18 cellular contexts compared by ENCODE assay signal in the genomic region with DNA sequence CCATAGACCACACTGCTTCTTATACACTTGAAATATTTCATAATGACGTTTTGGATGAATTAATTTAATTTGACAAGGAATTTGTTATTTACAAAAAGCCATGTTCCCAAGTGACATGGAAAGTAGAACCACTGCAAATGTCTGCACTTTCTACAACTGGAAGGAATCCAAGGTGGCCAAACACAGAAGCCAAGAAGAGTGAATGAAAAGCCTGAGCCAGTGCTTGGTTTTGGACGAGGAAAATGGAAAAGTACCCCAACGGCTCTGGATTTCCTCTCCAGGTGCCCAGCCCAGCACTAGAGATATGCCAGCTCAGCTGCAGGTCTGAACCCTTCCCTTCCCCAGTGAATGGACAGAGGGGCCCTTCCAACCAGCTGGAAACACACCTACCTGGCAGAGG.
"Had no signal": no experiment of that assay in that cellular context is flagged by ENCODE, and none has a peak within 500 bp of the region (broad histone marks: within the 10 kb centered on the region; RNA-seq: fewer than 3 reads in every experiment).

No MANE protein-coding gene starts in this region.

- DNase-seq: activated CD4-positive, alpha-beta T cell treated with anti-CD3 and anti-CD28 coated beads, Interleukin-2, amount 50 U/mL, for 4 hours; activated T-cell treated with anti-CD3 and anti-CD28 coated beads, Interleukin-2, amount 50 U/mL, for 1 hour; amniotic stem cell; cerebellar nuclear complex; effector memory CD8-positive, alpha-beta T cell; heart right ventricle; left colon; SK-N-SH; stimulated activated CD4-positive, alpha-beta T cell treated with anti-CD3 and anti-CD28 coated beads, Interleukin-2, amount 100 ng/mL, for 48 hours; stimulated activated naive B cell treated with anti-CD40 and anti-IgM and Interleukin-4, amounts not matched to agents 10 μg/mL and 1 μg/mL and 100 μg/mL, for 72 hours; T-cell; T-helper 9 cell had no signal

- H3K27me3 ChIP-seq: heart right ventricle had no signal

- H3K27ac Mint-ChIP-seq: activated naive CD4-positive, alpha-beta T cell treated with anti-CD3 and anti-CD28 coated beads, Interleukin-2, amount 50 U/mL, for 72 hours; activated T-helper 2 cell treated with anti-CD3 and anti-CD28 coated beads, Interferon-gamma antibody, Interleukin-2, Interleukin-4, amounts not matched to agents 10 μg/mL and 5 μg/mL and 100 μg/mL, durations not matched to agents 14 hours and 24 hours and 36 hours; dendritic cell treated with granulocyte-macrophage colony-stimulating factor and Interleukin-4, amounts not matched to agents 40 ng/mL and 50 ng/mL, for 4 days; effector memory CD8-positive, alpha-beta T cell; memory B cell; stimulated activated naive B cell treated with anti-CD40 and anti-IgM and Interleukin-4, amounts not matched to agents 10 μg/mL and 1 μg/mL and 100 μg/mL, for 72 hours; T-cell had no signal

- ATAC-seq: activated naive CD4-positive, alpha-beta T cell treated with anti-CD3 and anti-CD28 coated beads, Interleukin-2, amount 50 U/mL, for 72 hours; effector memory CD8-positive, alpha-beta T cell; left colon; stimulated activated naive B cell treated with anti-CD40 and anti-IgM and Interleukin-4, amounts not matched to agents 10 μg/mL and 1 μg/mL and 100 μg/mL, for 72 hours; T-cell had no signal

- H3K27me3 Mint-ChIP-seq: dendritic cell treated with granulocyte-macrophage colony-stimulating factor and Interleukin-4, amounts not matched to agents 40 ng/mL and 50 ng/mL, for 4 days; effector memory CD8-positive, alpha-beta T cell; memory B cell; stimulated activated naive B cell treated with anti-CD40 and anti-IgM and Interleukin-4, amounts not matched to agents 10 μg/mL and 1 μg/mL and 100 μg/mL, for 72 hours; type B pancreatic cell had no signal

- H3K36me3 Mint-ChIP-seq: activated naive CD4-positive, alpha-beta T cell treated with anti-CD3 and anti-CD28 coated beads, Interleukin-2, amount 50 U/mL, for 72 hours; T-cell had no signal

- H3K9me3 Mint-ChIP-seq: activated naive CD4-positive, alpha-beta T cell treated with anti-CD3 and anti-CD28 coated beads, Interleukin-2, amount 50 U/mL, for 72 hours; activated T-helper 2 cell treated with anti-CD3 and anti-CD28 coated beads, Interferon-gamma antibody, Interleukin-2, Interleukin-4, amounts not matched to agents 10 μg/mL and 5 μg/mL and 100 μg/mL, durations not matched to agents 14 hours and 24 hours and 36 hours; dendritic cell treated with granulocyte-macrophage colony-stimulating factor and Interleukin-4, amounts not matched to agents 40 ng/mL and 50 ng/mL, for 4 days; memory B cell; stimulated activated naive B cell treated with anti-CD40 and anti-IgM and Interleukin-4, amounts not matched to agents 10 μg/mL and 1 μg/mL and 100 μg/mL, for 72 hours; T-cell; type B pancreatic cell had no signal

- H3K9ac ChIP-seq: SK-N-SH had no signal

- H3K9me3 ChIP-seq: heart right ventricle, SK-N-SH had no signal

- H3K4me3 ChIP-seq: heart right ventricle had no signal

- H3K4me3 Mint-ChIP-seq: brain; dendritic cell treated with granulocyte-macrophage colony-stimulating factor and Interleukin-4, amounts not matched to agents 40 ng/mL and 50 ng/mL, for 4 days; effector memory CD8-positive, alpha-beta T cell; memory B cell; stimulated activated naive B cell treated with anti-CD40 and anti-IgM and Interleukin-4, amounts not matched to agents 10 μg/mL and 1 μg/mL and 100 μg/mL, for 72 hours; T-cell; type B pancreatic cell had no signal

- H3K4me1 Mint-ChIP-seq: brain; stimulated activated naive B cell treated with anti-CD40 and anti-IgM and Interleukin-4, amounts not matched to agents 10 μg/mL and 1 μg/mL and 100 μg/mL, for 72 hours; T-cell had no signal
